ENCODE assay signal across 15 cellular contexts in genomic region chr17:59696682-59697277, GRCh38. TPM values are rescaled to one million over a fixed set of nuclear protein-coding genes. Genes with fewer than 3 reads are reported as not detected.
DNase-seq lines count a peak whose midpoint lies in the region; FAIRE-seq and TF ChIP-seq lines count a peak whose summit lies in the region.
"Had no signal": no experiment of that assay in that cellular context is flagged by ENCODE, and none has a peak within 500 bp of the region (broad histone marks: within the 10 kb centered on the region; RNA-seq: fewer than 3 reads in every experiment).

No MANE protein-coding gene starts in this region.

- in situ Hi-C loops in G401 (cut with HindIII; ENCODE audit: low sequenced_read_pairs): no loop called here

- DNase-seq in activated CD4-positive, alpha-beta memory T cell treated with anti-CD3 and anti-CD28 coated beads for 36 hours: no peak
- no peak for DNase-seq in activated CD4-positive, alpha-beta memory T cell treated with anti-CD3 and anti-CD28 coated beads, Interleukin-2, amount 10 ng/mL, durations not matched to agents 7 days and 5 days
- DNase-seq in HFFc6 (no peak), chondrocyte (ENCODE audit: low spot score) (no peak), small intestine (peak; percentile 57), G401 (ENCODE audit: low spot score) (no peak), sigmoid colon (no peak), NCI-H1092 treated with DMSO at 0.1 percent for 48 hours (lab: John Stamatoyannopoulos, UW) (no peak)
- DNase-seq: ACHN; DMS153; endodermal cell; left ventricle myocardium inferior; MV-4-11; SHP77 treated with DMSO at 0.1 percent for 48 hours; stimulated activated CD4-positive, alpha-beta T cell treated with anti-CD3 and anti-CD28 coated beads, Interleukin-12 subunit alpha, Interleukin-12 subunit beta, amount 100 ng/mL, for 4 hours had no signal

- no peak for TF ChIP-seq EP300 in sigmoid colon (IDR thresholded peaks at IDR 0.05)

- H3K4me1 ChIP-seq in small intestine (ENCODE audit: control insufficient read depth in 2 of 2, insufficient read depth in 1 of 2, low read depth in 1 of 2, low read length in 1 of 2): peaks cover 0 to 3% of the 10 kb centered on the region in 2 donors
- H3K4me1 ChIP-seq in sigmoid colon: no peaks in the 10 kb centered on the region

- peaks cover 65% of the 10 kb centered on the region for H3K36me3 Mint-ChIP-seq in activated CD4-positive, alpha-beta memory T cell treated with anti-CD3 and anti-CD28 coated beads for 36 hours
- peaks cover 70% of the 10 kb centered on the region for H3K36me3 Mint-ChIP-seq in activated CD4-positive, alpha-beta memory T cell treated with anti-CD3 and anti-CD28 coated beads, Interleukin-2, amount 10 ng/mL, durations not matched to agents 7 days and 5 days (ENCODE audit: low read depth)
- peaks cover 67% of the 10 kb centered on the region for H3K36me3 Mint-ChIP-seq in HFFc6 (ENCODE audit: low read depth)
- peaks cover 36% of the 10 kb centered on the region for H3K36me3 Mint-ChIP-seq in chondrocyte (ENCODE audit: low read depth)

- H3K36me3 ChIP-seq in small intestine (ENCODE audit: control insufficient read depth in 2 of 2, insufficient read depth in 2 of 2, low read length in 2 of 2): peaks cover 3 to 6% of the 10 kb centered on the region in 2 donors
- peaks cover 16 to 89% (median 43%) of the 10 kb centered on the region in 4 donors for H3K36me3 ChIP-seq in sigmoid colon

- intact Hi-C loops in activated CD4-positive, alpha-beta memory T cell treated with anti-CD3 and anti-CD28 coated beads for 36 hours (cut with micrococcal nuclease): no loop called here
- intact Hi-C loops in sigmoid colon (cut with DNase I): no loop called here

- no peak for TF ChIP-seq POLR2A in sigmoid colon (IDR thresholded peaks at IDR 0.05)

- H3K27me3 ChIP-seq in small intestine (ENCODE audit: control insufficient read depth in 2 of 2, insufficient read depth in 2 of 2, low read length in 2 of 2): no peaks in the 10 kb centered on the region
- no peaks in the 10 kb centered on the region for H3K27me3 ChIP-seq in sigmoid colon

- 49 to 72% (median 55%) methylated on average over 2 of the region's 2 CpGs for WGBS in small intestine, 3 donors
- WGBS in sigmoid colon, 2 donors: 37 to 71% methylated on average over 2 of the region's 2 CpGs

- TF ChIP-seq CTCF in HFFc6 (IDR thresholded peaks at IDR 0.05) (no peak), chondrocyte (IDR thresholded peaks at IDR 0.05) (no peak), sigmoid colon (IDR thresholded peaks at IDR 0.05) (no peak)

- H3K27me3 Mint-ChIP-seq in activated CD4-positive, alpha-beta memory T cell treated with anti-CD3 and anti-CD28 coated beads for 36 hours: no peaks in the 10 kb centered on the region
- no peaks in the 10 kb centered on the region for H3K27me3 Mint-ChIP-seq in activated CD4-positive, alpha-beta memory T cell treated with anti-CD3 and anti-CD28 coated beads, Interleukin-2, amount 10 ng/mL, durations not matched to agents 7 days and 5 days
- H3K27me3 Mint-ChIP-seq in HFFc6 (ENCODE audit: insufficient read depth): peaks cover 11% of the 10 kb centered on the region
- H3K27me3 Mint-ChIP-seq in chondrocyte (ENCODE audit: low read depth): no peaks in the 10 kb centered on the region

- CTCF ChIA-PET in activated CD4-positive, alpha-beta memory T cell treated with anti-CD3 and anti-CD28 coated beads for 36 hours (lab: Charles Lee): no interaction called here
- CTCF ChIA-PET in activated CD4-positive, alpha-beta memory T cell treated with anti-CD3 and anti-CD28 coated beads, Interleukin-2, amount 10 ng/mL, durations not matched to agents 7 days and 5 days (lab: Charles Lee): no interaction called here

- H3K9me3 ChIP-seq in small intestine (ENCODE audit: control insufficient read depth, low read depth) (no peaks in the 10 kb centered on the region), sigmoid colon (no peaks in the 10 kb centered on the region)
- H3K9me3 ChIP-seq: left ventricle myocardium inferior had no signal

- POLR2A ChIA-PET in activated CD4-positive, alpha-beta memory T cell treated with anti-CD3 and anti-CD28 coated beads for 36 hours (lab: Charles Lee): no interaction called here
- POLR2A ChIA-PET in activated CD4-positive, alpha-beta memory T cell treated with anti-CD3 and anti-CD28 coated beads, Interleukin-2, amount 10 ng/mL, durations not matched to agents 7 days and 5 days (lab: Charles Lee): no interaction called here

- no peak overlapping the region for H3K4me3 Mint-ChIP-seq in activated CD4-positive, alpha-beta memory T cell treated with anti-CD3 and anti-CD28 coated beads for 36 hours
- no peak overlapping the region for H3K4me3 Mint-ChIP-seq in activated CD4-positive, alpha-beta memory T cell treated with anti-CD3 and anti-CD28 coated beads, Interleukin-2, amount 10 ng/mL, durations not matched to agents 7 days and 5 days
- peak overlapping the region; percentile 43; the same call in 1 of the 2 replicates for H3K4me3 Mint-ChIP-seq in HFFc6
- H3K4me3 Mint-ChIP-seq in chondrocyte (ENCODE audit: unreplicated experiment): no peak overlapping the region
- H3K4me3 Mint-ChIP-seq: endodermal cell had no signal

- H3K4me3 ChIP-seq in small intestine (ENCODE audit: low read depth in 1 of 2, low read length in 2 of 2) (no peak overlapping the region), sigmoid colon (no peak overlapping the region)
- H3K4me3 ChIP-seq: left ventricle myocardium inferior had no signal

- peaks cover 50% of the 10 kb centered on the region for H3K4me1 Mint-ChIP-seq in activated CD4-positive, alpha-beta memory T cell treated with anti-CD3 and anti-CD28 coated beads for 36 hours (ENCODE audit: low read depth)
- peaks cover 50% of the 10 kb centered on the region for H3K4me1 Mint-ChIP-seq in activated CD4-positive, alpha-beta memory T cell treated with anti-CD3 and anti-CD28 coated beads, Interleukin-2, amount 10 ng/mL, durations not matched to agents 7 days and 5 days
- peaks cover 37% of the 10 kb centered on the region for H3K4me1 Mint-ChIP-seq in HFFc6 (ENCODE audit: low read depth)
- peaks cover 7% of the 10 kb centered on the region for H3K4me1 Mint-ChIP-seq in chondrocyte (ENCODE audit: low read depth)

- no peaks in the 10 kb centered on the region for H3K9me3 Mint-ChIP-seq in activated CD4-positive, alpha-beta memory T cell treated with anti-CD3 and anti-CD28 coated beads for 36 hours
- H3K9me3 Mint-ChIP-seq in activated CD4-positive, alpha-beta memory T cell treated with anti-CD3 and anti-CD28 coated beads, Interleukin-2, amount 10 ng/mL, durations not matched to agents 7 days and 5 days: no peaks in the 10 kb centered on the region
- H3K9me3 Mint-ChIP-seq in HFFc6 (no peaks in the 10 kb centered on the region; the same call in 1 of the 2 replicates), chondrocyte (ENCODE audit: low read depth) (no peaks in the 10 kb centered on the region)
- H3K9me3 Mint-ChIP-seq: endodermal cell had no signal

- H3K27ac Mint-ChIP-seq in activated CD4-positive, alpha-beta memory T cell treated with anti-CD3 and anti-CD28 coated beads for 36 hours: peak overlapping the region; percentile 75
- H3K27ac Mint-ChIP-seq in activated CD4-positive, alpha-beta memory T cell treated with anti-CD3 and anti-CD28 coated beads, Interleukin-2, amount 10 ng/mL, durations not matched to agents 7 days and 5 days: no peak overlapping the region
- peak overlapping the region; percentile 66 for H3K27ac Mint-ChIP-seq in HFFc6
- H3K27ac Mint-ChIP-seq in chondrocyte (ENCODE audit: unreplicated experiment): peak overlapping the region; percentile 45
- H3K27ac Mint-ChIP-seq: endodermal cell had no signal

- H3K27ac ChIP-seq in small intestine (ENCODE audit: low read depth in 1 of 2, low read length in 1 of 2) (no peak overlapping the region), sigmoid colon (no peak overlapping the region)
- H3K27ac ChIP-seq: left ventricle myocardium inferior had no signal

- FAIRE-seq in small intestine (lab: Jason Lieb, UNC): no peak

RNA-seq across cellular contexts. Expression of gene PTRH2, which starts 10.4 kb away (rescaled TPM):
- total RNA-seq in activated CD4-positive, alpha-beta memory T cell treated with anti-CD3 and anti-CD28 coated beads for 36 hours: 10 to 100 TPM; 35.9 TPM
- 10 to 100 TPM; 22.8 to 23.3 TPM for total RNA-seq in activated CD4-positive, alpha-beta memory T cell treated with anti-CD3 and anti-CD28 coated beads, Interleukin-2, amount 10 ng/mL, durations not matched to agents 7 days and 5 days
- total RNA-seq in HFFc6 (2021; fragmentation: NEBNext Ultra II Directional; extraction: Animal tissue kit (Norgen Biotek cat#: 25700)): 10 to 100 TPM; 20.7 to 31.8 (median 23.0) TPM
- total RNA-seq in chondrocyte (18.0 to 24.1 TPM (median 20.9 TPM) in 3 replicates), sigmoid colon (10 to 100 TPM; 21.8 to 36.2 (median 24.1) TPM)
- polyA plus RNA-seq in small intestine (10 to 100 TPM in 2 of 3 donors, 1 to 10 TPM in 1; 8.6 to 29.9 (median 14.5) TPM), sigmoid colon (10 to 100 TPM in 2 of 3 donors, 1 to 10 TPM in 1; 9.0 to 38.2 (median 16.2) TPM)
- total RNA-seq in G401 (2014; rRNA removed; shearing (Covaris generic)): 34.9 and 46.3 TPM in 2 replicates

RNA-seq across cellular contexts. Expression of gene VMP1, which starts 10.7 kb away (rescaled TPM):
- 100 to 1,000 TPM; 517 to 553 TPM for total RNA-seq in activated CD4-positive, alpha-beta memory T cell treated with anti-CD3 and anti-CD28 coated beads for 36 hours
- 100 to 1,000 TPM; 398 to 408 TPM for total RNA-seq in activated CD4-positive, alpha-beta memory T cell treated with anti-CD3 and anti-CD28 coated beads, Interleukin-2, amount 10 ng/mL, durations not matched to agents 7 days and 5 days
- 100 to 1,000 TPM; 121 to 155 (median 149) TPM for total RNA-seq in HFFc6 (2021; fragmentation: NEBNext Ultra II Directional; extraction: Animal tissue kit (Norgen Biotek cat#: 25700))
- total RNA-seq in chondrocyte (295 to 347 TPM (median 324 TPM) in 3 replicates), sigmoid colon (100 to 1,000 TPM in 3 of 4 donors, 10 to 100 TPM in 1; 92.7 to 247 (median 139) TPM)
- polyA plus RNA-seq in small intestine (100 to 1,000 TPM in 1 of 3 donors, 10 to 100 TPM in 2; 62.1 to 110 (median 84.3) TPM), sigmoid colon (100 to 1,000 TPM in 1 of 3 donors, 10 to 100 TPM in 2; 26.1 to 132 (median 35.4) TPM)
- total RNA-seq in G401 (2014; rRNA removed; shearing (Covaris generic)): 195 and 306 TPM in 2 replicates
